9 cellular contexts compared by ENCODE assay signal in the genomic region with DNA sequence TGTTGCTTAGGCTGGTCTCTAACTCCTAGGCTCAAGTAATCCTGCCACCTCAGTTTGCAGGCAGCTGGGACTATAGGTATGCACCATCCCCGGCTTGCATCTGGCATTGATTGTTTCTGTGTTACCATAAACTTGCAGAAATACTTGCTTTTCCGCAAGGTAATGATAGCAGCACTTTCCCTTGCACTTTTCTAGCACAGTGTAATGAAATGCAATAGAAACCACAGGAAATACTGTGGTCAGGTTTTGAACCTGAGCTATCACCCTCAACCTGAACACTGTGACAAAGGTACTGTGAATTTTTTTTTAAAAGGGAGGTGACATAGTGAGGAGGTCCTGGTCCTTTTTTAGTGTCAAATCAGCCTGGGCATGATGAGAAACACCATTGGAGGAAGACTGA. TPM values are rescaled to one million over a fixed set of nuclear protein-coding genes. Genes with fewer than 3 reads are reported as not detected.
DNase-seq lines count a peak whose midpoint lies in the region; ATAC-seq and TF ChIP-seq lines count a peak whose summit lies in the region.
"Had no signal": no experiment of that assay in that cellular context is flagged by ENCODE, and none has a peak within 500 bp of the region (broad histone marks: within the 10 kb centered on the region; RNA-seq: fewer than 3 reads in every experiment).

No MANE protein-coding gene starts in this region.

- TF ChIP-seq POLR2A in NB4 (IDR thresholded peaks at IDR 0.05; ENCODE audit: extremely low read depth, insufficient read length), result no peak

- H3K4me3 Mint-ChIP-seq in natural killer cell treated with Interleukin-12 subunit alpha and Interleukin-12 subunit beta and Interleukin-15 and Interleukin-18, amount 100 ng/mL, for 72 hours, result peak overlapping the region; percentile 46

- no peak for TF ChIP-seq CTCF in NB4 (IDR thresholded peaks at IDR 0.05; ENCODE audit: low read depth, low read length)

- no peaks in the 10 kb centered on the region for H3K9me3 Mint-ChIP-seq in natural killer cell treated with Interleukin-12 subunit alpha and Interleukin-12 subunit beta and Interleukin-15 and Interleukin-18, amount 100 ng/mL, for 72 hours

- peaks cover 45 to 55% of the 10 kb centered on the region in 2 donors for H3K4me1 Mint-ChIP-seq in natural killer cell treated with Interleukin-12 subunit alpha and Interleukin-12 subunit beta and Interleukin-15 and Interleukin-18, amount 100 ng/mL, for 72 hours (ENCODE audit: low read depth in 2 of 2)

- peaks cover 4% of the 10 kb centered on the region for H3K36me3 Mint-ChIP-seq in natural killer cell treated with Interleukin-12 subunit alpha and Interleukin-12 subunit beta and Interleukin-15 and Interleukin-18, amount 100 ng/mL, for 72 hours

- peak; percentile 13 for DNase-seq in activated CD8-positive, alpha-beta memory T cell treated with anti-CD3 and anti-CD28 coated beads, Interleukin-2, amount 50 U/mL, for 1 hour (ENCODE audit: extremely low read depth)
- DNase-seq in activated CD8-positive, alpha-beta memory T cell treated with anti-CD3 and anti-CD28 coated beads, Interleukin-2, amount 50 U/mL, for 48 hours, result no peak
- DNase-seq in NB4 (ENCODE audit: low read depth) (peak; percentile 70), putamen (ENCODE audit: low spot score) (no peak), medulla oblongata (ENCODE audit: extremely low spot score) (no peak), dermis blood vessel endothelial cell (no peak)
- no peak for DNase-seq in natural killer cell treated with Interleukin-12 subunit alpha and Interleukin-12 subunit beta and Interleukin-15 and Interleukin-18, amount 100 ng/mL, for 72 hours (ENCODE audit: low spot score)

- no peak overlapping the region for H3K4me3 ChIP-seq in NB4 (ENCODE audit: low read depth, low read length)
- H3K4me3 ChIP-seq: lung had no signal

- H3K27me3 Mint-ChIP-seq in natural killer cell treated with Interleukin-12 subunit alpha and Interleukin-12 subunit beta and Interleukin-15 and Interleukin-18, amount 100 ng/mL, for 72 hours, result no peaks in the 10 kb centered on the region

- H3K27ac Mint-ChIP-seq in natural killer cell treated with Interleukin-12 subunit alpha and Interleukin-12 subunit beta and Interleukin-15 and Interleukin-18, amount 100 ng/mL, for 72 hours, result peak overlapping the region; percentile 24 to 78

- ATAC-seq in HG02642 (IDR thresholded peaks at IDR 0.05; ENCODE audit: poor library complexity, unreplicated experiment), result peak; percentile 85
- peak; percentile 86 to 87 for ATAC-seq in natural killer cell treated with Interleukin-12 subunit alpha and Interleukin-12 subunit beta and Interleukin-15 and Interleukin-18, amount 100 ng/mL, for 72 hours

RNA-seq across cellular contexts. Expression of gene DHRS9, which starts 38.3 kb away (rescaled TPM):
- total RNA-seq in natural killer cell treated with Interleukin-12 subunit alpha and Interleukin-12 subunit beta and Interleukin-15 and Interleukin-18, amount 100 ng/mL, for 72 hours, result not detected
- 0.19 TPM in 1 of 2 replicates, not detected in the other for total RNA-seq in dermis blood vessel endothelial cell

Comparison
In these comparisons a context has a peak if more than half of its experiments do, and no peak if none do; other contexts are left out.
1. DNase-seq: peak in activated CD8-positive, alpha-beta memory T cell treated with anti-CD3 and anti-CD28 coated beads, Interleukin-2, amount 50 U/mL, for 1 hour (single experiment) and NB4 (single experiment); none in activated CD8-positive, alpha-beta memory T cell treated with anti-CD3 and anti-CD28 coated beads, Interleukin-2, amount 50 U/mL, for 48 hours (single experiment), natural killer cell treated with Interleukin-12 subunit alpha and Interleukin-12 subunit beta and Interleukin-15 and Interleukin-18, amount 100 ng/mL, for 72 hours (single experiment), putamen (single experiment), medulla oblongata (single experiment) and dermis blood vessel endothelial cell (single experiment).